ENCODE assay signal across 8 cellular contexts in genomic region chr12:50597200-50598195, GRCh38.
A peak's percentile ranks its signal among the peaks of the same experiment; 100 is the strongest.
DNase-seq lines count a peak whose midpoint lies in the region; ATAC-seq and TF ChIP-seq lines count a peak whose summit lies in the region.

No MANE protein-coding gene starts in this region.

- H3K27me3 ChIP-seq in RWPE2 (ENCODE audit: insufficient read depth, poor library complexity, severe bottlenecking) (no peaks in the 10 kb centered on the region), kidney epithelial cell (ENCODE audit: control insufficient read depth, insufficient read depth, low read length) (no peaks in the 10 kb centered on the region), BE2C (no peaks in the 10 kb centered on the region), HAP-1 (ENCODE audit: low read depth) (no peaks in the 10 kb centered on the region)

- TF ChIP-seq POLR2A in GM18505 (IDR thresholded peaks at IDR 0.05; ENCODE audit: borderline replicate concordance, extremely low read depth, insufficient read depth, insufficient read length), result no peak

- H3K9me3 ChIP-seq in RWPE2 (ENCODE audit: severe bottlenecking) (no peaks in the 10 kb centered on the region), BE2C (no peaks in the 10 kb centered on the region), HAP-1 (no peaks in the 10 kb centered on the region)

- H3K27ac Mint-ChIP-seq in activated naive CD8-positive, alpha-beta T cell, result peak overlapping the region; percentile 92

- peak overlapping the region; percentile 50 for H3K27ac ChIP-seq in RWPE2 (ENCODE audit: poor library complexity, severe bottlenecking)

- H3K9me3 Mint-ChIP-seq in activated naive CD8-positive, alpha-beta T cell (ENCODE audit: low read depth), result no peaks in the 10 kb centered on the region

- in situ Hi-C loops in HAP-1 (cut with MboI; ENCODE audit: low sequenced_read_pairs), result no loop called here

- DNase-seq in RWPE2 (ENCODE audit: low spot score) (no peak), kidney epithelial cell (ENCODE audit: low read depth) (peak; percentile 67), BE2C (no peak), HAP-1 (ENCODE audit: low spot score in 2 of 2) (no peak)
- DNase-seq in stimulated activated CD8-positive, alpha-beta memory T cell treated with anti-CD3 and anti-CD28 coated beads, Interleukin-15, amount 100 ng/mL, for 48 hours (ENCODE audit: low read depth in 2 of 2), result peak; percentile 27 to 41

- H3K36me3 ChIP-seq in RWPE2 (ENCODE audit: low read depth) (no peaks in the 10 kb centered on the region), kidney epithelial cell (ENCODE audit: control insufficient read depth, insufficient read depth, low read length) (no peaks in the 10 kb centered on the region), BE2C (no peaks in the 10 kb centered on the region), HAP-1 (replicated peaks) (no peaks in the 10 kb centered on the region)

- H3K36me3 Mint-ChIP-seq in activated naive CD8-positive, alpha-beta T cell, result peaks cover 6% of the 10 kb centered on the region

- peak; percentile 79 for ATAC-seq in GM18505 (IDR thresholded peaks at IDR 0.05; ENCODE audit: unreplicated experiment)
- peak; percentile 87 for ATAC-seq in HG02884 (IDR thresholded peaks at IDR 0.05; ENCODE audit: unreplicated experiment)
- peak; percentile 97 for ATAC-seq in RWPE2 (ENCODE audit: low read depth)

- peaks cover 49% of the 10 kb centered on the region for H3K4me1 Mint-ChIP-seq in activated naive CD8-positive, alpha-beta T cell (ENCODE audit: low read depth)

- TF ChIP-seq CTCF in RWPE2 (IDR thresholded peaks at IDR 0.05; ENCODE audit: poor library complexity, severe bottlenecking), result peak; percentile 45
- peak; percentile 19 for TF ChIP-seq CTCF in kidney epithelial cell (IDR thresholded peaks at IDR 0.05; ENCODE audit: insufficient read depth, low read length, poor library complexity, severe bottlenecking)
- TF ChIP-seq CTCF in BE2C (IDR thresholded peaks at IDR 0.05; ENCODE audit: low read depth, low read length), result no peak

- H3K4me1 ChIP-seq in RWPE2 (ENCODE audit: insufficient read depth, poor library complexity, severe bottlenecking), result peaks cover 14% of the 10 kb centered on the region
- 0 out of 2 replicates have a peak, but pooled peaks cover 4% of the 10 kb centered on the region for H3K4me1 ChIP-seq in BE2C
- H3K4me1 ChIP-seq in HAP-1, result no peaks in the 10 kb centered on the region

- no peaks in the 10 kb centered on the region for H3K27me3 Mint-ChIP-seq in activated naive CD8-positive, alpha-beta T cell

- peak overlapping the region; percentile 24 for H3K4me3 Mint-ChIP-seq in activated naive CD8-positive, alpha-beta T cell

- H3K4me3 ChIP-seq in RWPE2 (ENCODE audit: severe bottlenecking) (no peak overlapping the region), kidney epithelial cell (ENCODE audit: low read depth, low read length) (no peak overlapping the region), BE2C (ENCODE audit: low read depth, low read length) (no peak overlapping the region), HAP-1 (no peak overlapping the region)

Comparison
In these comparisons a context has a peak if more than half of its experiments do, and no peak if none do; other contexts are left out.
1. DNase-seq: peak in kidney epithelial cell (single experiment) and stimulated activated CD8-positive, alpha-beta memory T cell treated with anti-CD3 and anti-CD28 coated beads, Interleukin-15, amount 100 ng/mL, for 48 hours (2 of 2); none in RWPE2 (single experiment), BE2C (single experiment) and HAP-1 (0 of 2).
2. Peak in every context shown above with its lines, with median percentiles within 50 percentile points of each other: ATAC-seq.